7 cellular contexts compared by ENCODE assay signal in the genomic region with DNA sequence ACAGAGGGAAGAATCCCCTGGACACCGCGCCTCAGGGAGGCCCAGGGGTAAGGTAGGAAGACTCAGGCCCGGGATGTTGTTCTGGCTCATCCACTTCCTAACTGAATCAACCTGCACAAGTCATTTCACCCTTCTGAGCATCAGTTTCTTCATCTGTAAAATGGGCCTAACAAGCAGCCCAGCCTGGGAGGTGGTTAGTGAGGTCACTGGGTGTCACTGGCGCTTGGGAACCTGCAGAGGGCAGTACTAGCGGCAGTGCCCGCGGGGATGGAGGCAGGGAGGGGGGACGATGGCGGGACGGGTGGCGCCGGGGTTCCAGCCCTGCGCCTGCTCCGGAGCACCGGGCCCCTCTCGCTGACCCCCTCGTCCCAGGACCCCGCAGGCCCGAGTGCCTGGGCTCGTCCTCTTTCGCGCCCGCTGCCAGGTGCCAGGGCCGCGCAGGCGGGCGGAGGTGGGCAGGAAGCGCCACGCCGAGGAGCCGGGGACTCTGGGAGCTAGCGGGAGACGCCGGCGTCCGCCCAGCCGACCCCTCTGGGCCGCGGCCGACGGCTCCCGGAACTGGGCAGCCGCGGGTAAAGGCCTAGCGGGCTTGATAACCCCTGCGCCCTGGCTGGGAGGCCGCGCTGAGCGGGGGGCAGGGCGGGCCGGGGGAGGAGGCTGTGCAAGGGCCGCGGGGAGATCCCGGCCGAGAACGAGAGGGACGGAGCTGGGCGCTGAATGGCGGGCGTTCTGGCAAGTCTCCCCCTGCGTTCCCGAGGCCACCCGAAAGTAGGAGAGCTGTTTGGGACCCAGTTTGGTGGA. TPM values are rescaled to one million over a fixed set of nuclear protein-coding genes. Genes with fewer than 3 reads are reported as not detected.
DNase-seq lines count a peak whose midpoint lies in the region; ATAC-seq, FAIRE-seq and TF ChIP-seq lines count a peak whose summit lies in the region.

NLRX1 (plus strand) TSS at position 255 of the 801 bp plus-strand sequence. CDS start 2,679 bp downstream, outside the sequence.

- peak within 1 kb of the TSS; percentile 87 to 99 (median 94) for H3K27ac ChIP-seq in spleen

- H3K27me3 ChIP-seq in bronchial epithelial cell (ENCODE audit: control insufficient read depth, insufficient read depth, low read length) (no peaks in the 10 kb centered on the region), spleen (replicated peaks in 1 of 7) (no peaks in the 10 kb centered on the region)

- FAIRE-seq in bronchial epithelial cell (lab: Jason Lieb, UNC): no peak

- DNase-seq in NCI-H187 (lab: John Stamatoyannopoulos, UW) (peak; percentile 21 to 40), bronchial epithelial cell (ENCODE audit: low read depth) (peak; percentile 59), inferior parietal cortex (ENCODE audit: extremely low spot score) (peak; percentile 63), spleen (peak; percentile 97)

- intact Hi-C loops in spleen (cut with DNase I; ENCODE audit: low total_unique reads): no loop called here

- H3K36me3 ChIP-seq in bronchial epithelial cell (ENCODE audit: control insufficient read depth, insufficient read depth, low read length): peaks cover 1% of the 10 kb centered on the region
- H3K36me3 ChIP-seq in spleen: peaks cover 0 to 18% (median 4%) of the 10 kb centered on the region in 6 donors

- TF ChIP-seq POLR2A in GM15510 (IDR thresholded peaks at IDR 0.05; ENCODE audit: borderline replicate concordance, extremely low read depth, insufficient read length) (peak; percentile 83), spleen (IDR thresholded peaks at IDR 0.05) (peak in 1 of 3 donors; percentile 66)

- peak; percentile 76 for ATAC-seq in HG02840 (IDR thresholded peaks at IDR 0.05; ENCODE audit: low FRiP score, unreplicated experiment)

- no peaks in the 10 kb centered on the region for H3K9me3 ChIP-seq in spleen

- TF ChIP-seq CTCF in WI38 (IDR thresholded peaks at IDR 0.05; ENCODE audit: low read depth, low read length) (peak; percentile 87), bronchial epithelial cell (IDR thresholded peaks at IDR 0.05; ENCODE audit: insufficient read depth, low read length, severe bottlenecking) (peak; percentile 92), spleen (IDR thresholded peaks at IDR 0.05 in 8 of 11, conservative IDR thresholded peaks at IDR 0.05 in 3 of 11) (peak; percentile 82 to 98 (median 94))

- H3K4me3 ChIP-seq in WI38 (ENCODE audit: low read depth, low read length): peak within 1 kb of the TSS; percentile 66
- peak within 1 kb of the TSS; percentile 78 for H3K4me3 ChIP-seq in bronchial epithelial cell (ENCODE audit: low read depth, low read length)
- H3K4me3 ChIP-seq in spleen: peak within 1 kb of the TSS; percentile 62 to 94 (median 76)

- peaks cover 3 to 32% (median 17%) of the 10 kb centered on the region in 6 donors for H3K4me1 ChIP-seq in spleen

- 2 to 9% (median 4%) methylated on average over 20 to 63 of the region's 63 CpGs for WGBS in spleen, 5 donors

RNA-seq across cellular contexts. Expression of gene NLRX1, which starts in this region (rescaled TPM):
- total RNA-seq in bronchial epithelial cell: 13.7 and 44.8 TPM in 2 replicates
- 10 to 100 TPM; 13.2 to 18.7 (median 15.4) TPM for total RNA-seq in spleen
- polyA plus RNA-seq in spleen: 10 to 100 TPM in 1 of 3 donors, 1 to 10 TPM in 2; 3.6 to 10.6 (median 5.3) TPM

Comparison
In these comparisons a context has a peak if more than half of its experiments do, and no peak if none do; other contexts are left out.
1. Peak in every context shown above with its lines: DNase-seq, ATAC-seq, H3K4me3 ChIP-seq and H3K27ac ChIP-seq.
2. DNase-seq: peak in every context shown above with its lines; median percentile 97 in spleen; 63 in inferior parietal cortex; 59 in bronchial epithelial cell; 30 in NCI-H187.